In the genomic region with DNA sequence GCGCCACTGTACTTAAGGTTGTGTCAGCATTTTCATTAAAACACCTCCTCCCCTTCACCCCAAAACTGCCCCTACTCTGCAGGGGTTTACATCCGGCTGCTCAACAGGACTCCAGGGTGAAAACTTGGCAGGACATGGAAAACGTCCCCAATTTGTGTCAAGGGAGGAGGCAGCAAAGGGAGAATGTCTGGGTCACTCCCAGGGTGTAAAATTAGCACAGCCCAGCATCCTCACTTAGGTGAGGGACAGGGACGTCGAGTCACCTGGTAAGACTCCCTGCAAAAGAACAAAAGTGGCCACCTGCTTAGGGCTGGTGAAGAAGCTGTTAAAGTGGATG, we compare ENCODE assay signal across 11 cellular contexts.
DNase-seq lines count a peak whose midpoint lies in the region; ATAC-seq, FAIRE-seq and TF ChIP-seq lines count a peak whose summit lies in the region.
"Had no signal": no experiment of that assay in that cellular context is flagged by ENCODE, and none has a peak within 500 bp of the region (broad histone marks: within the 10 kb centered on the region; RNA-seq: fewer than 3 reads in every experiment).

No MANE protein-coding gene starts in this region.

- H3K79me2 ChIP-seq in astrocyte (ENCODE audit: insufficient read depth, low read length): peaks cover 86% of the 10 kb centered on the region

- ATAC-seq in psoas muscle (no peak), HG02610 (IDR thresholded peaks at IDR 0.05; ENCODE audit: unreplicated experiment) (no peak), GM19324 (IDR thresholded peaks at IDR 0.05; ENCODE audit: low FRiP score, unreplicated experiment) (no peak)

- no peak overlapping the region for H3K4me3 Mint-ChIP-seq in astrocyte (ENCODE audit: unreplicated experiment)

- H3K9me3 Mint-ChIP-seq in astrocyte (ENCODE audit: unreplicated experiment): no peaks in the 10 kb centered on the region

- H2AFZ ChIP-seq in astrocyte (ENCODE audit: low read depth, low read length): no peak overlapping the region

- TF ChIP-seq POLR2A in uterus (IDR thresholded peaks at IDR 0.05): no peak

- no peaks in the 10 kb centered on the region for H3K9me3 ChIP-seq in right atrium auricular region
- H3K9me3 ChIP-seq in astrocyte (ENCODE audit: insufficient read depth, low read depth, low read length): no peaks in the 10 kb centered on the region
- H3K9me3 ChIP-seq in muscle layer of colon (ENCODE audit: low read length): no peaks in the 10 kb centered on the region
- no peaks in the 10 kb centered on the region for H3K9me3 ChIP-seq in uterus
- H3K9me3 ChIP-seq in psoas muscle: no peaks in the 10 kb centered on the region

- intact Hi-C loops in cardiac septum (cut with DNase I) (no loop called here), uterus (cut with DNase I; ENCODE audit: low total_unique reads) (no loop called here), psoas muscle (cut with DNase I) (no loop called here)

- H3K9ac ChIP-seq in astrocyte (ENCODE audit: low read length) (peak overlapping the region; percentile 71), muscle layer of colon (ENCODE audit: low read length) (no peak overlapping the region)

- H3K4me1 Mint-ChIP-seq in astrocyte (ENCODE audit: low read depth, unreplicated experiment): peaks cover 64% of the 10 kb centered on the region

- H3K27ac Mint-ChIP-seq in astrocyte (ENCODE audit: unreplicated experiment): peak overlapping the region; percentile 83

- H3K27me3 ChIP-seq in right atrium auricular region (no peaks in the 10 kb centered on the region), astrocyte (ENCODE audit: insufficient read depth, low read length) (no peaks in the 10 kb centered on the region), muscle layer of colon (ENCODE audit: control insufficient read depth in 1 of 2, insufficient read depth in 2 of 2, low read length in 2 of 2) (no peaks in the 10 kb centered on the region), uterus (no peaks in the 10 kb centered on the region), psoas muscle (ENCODE audit: insufficient read depth in 3 of 3, low read length in 2 of 3) (no peaks in the 10 kb centered on the region)

- no peaks in the 10 kb centered on the region for H3K27me3 Mint-ChIP-seq in astrocyte (ENCODE audit: low read depth, unreplicated experiment)
- H3K27me3 Mint-ChIP-seq: progenitor cell of endocrine pancreas had no signal

- H3K4me2 ChIP-seq in astrocyte (ENCODE audit: low read length): peak overlapping the region; percentile 61

- peaks cover 35% of the 10 kb centered on the region for H4K20me1 ChIP-seq in astrocyte (ENCODE audit: insufficient read depth, low read length)

- no peak for DNase-seq in right atrium auricular region (ENCODE audit: low spot score)
- no peak for DNase-seq in cardiac septum (ENCODE audit: low spot score)
- no peak for DNase-seq in astrocyte (ENCODE audit: low read depth)
- DNase-seq in uterus: no peak
- no peak for DNase-seq in psoas muscle
- DNase-seq: NCI-H526 treated with DMSO at 0.1 percent for 48 hours had no signal

- H3K27ac ChIP-seq in right atrium auricular region: peak overlapping the region; percentile 19 to 22
- peak overlapping the region; percentile 87 for H3K27ac ChIP-seq in astrocyte (ENCODE audit: low read depth, low read length)
- H3K27ac ChIP-seq in muscle layer of colon (ENCODE audit: low read depth, low read length): peak overlapping the region; percentile 45
- H3K27ac ChIP-seq in uterus: peak overlapping the region; percentile 74 to 80
- no peak overlapping the region for H3K27ac ChIP-seq in psoas muscle

- peaks cover 23% of the 10 kb centered on the region for H3K36me3 Mint-ChIP-seq in astrocyte (ENCODE audit: low read depth, unreplicated experiment)

- FAIRE-seq in astrocyte (lab: Jason Lieb, UNC): no peak
- FAIRE-seq: GM12892 had no signal

- H3K4me3 ChIP-seq in right atrium auricular region: no peak overlapping the region
- H3K4me3 ChIP-seq in astrocyte (ENCODE audit: insufficient read depth, low read depth, low read length): no peak overlapping the region
- no peak overlapping the region for H3K4me3 ChIP-seq in muscle layer of colon (ENCODE audit: low read depth in 1 of 2, low read length in 2 of 2)
- no peak overlapping the region for H3K4me3 ChIP-seq in uterus
- no peak overlapping the region for H3K4me3 ChIP-seq in psoas muscle

- TF ChIP-seq CTCF in right atrium auricular region (IDR thresholded peaks at IDR 0.05) (no peak), astrocyte (IDR thresholded peaks at IDR 0.05; ENCODE audit: insufficient read depth, low read depth, low read length) (no peak), uterus (IDR thresholded peaks at IDR 0.05) (no peak), psoas muscle (IDR thresholded peaks at IDR 0.05) (no peak)

- H3K36me3 ChIP-seq in right atrium auricular region (peaks cover 24% of the 10 kb centered on the region), astrocyte (ENCODE audit: insufficient read depth, low read length) (peaks cover 33% of the 10 kb centered on the region), muscle layer of colon (ENCODE audit: insufficient read depth, low read length) (peaks cover 21% of the 10 kb centered on the region), uterus (no peaks in the 10 kb centered on the region), psoas muscle (ENCODE audit: insufficient read depth in 1 of 2, low read depth in 1 of 2) (peaks cover 0 to 36% of the 10 kb centered on the region in 2 donors)

- H3K4me1 ChIP-seq in right atrium auricular region (peaks cover 0 to 94% of the 10 kb centered on the region in 2 donors), astrocyte (ENCODE audit: insufficient read depth, low read length) (peaks cover 55% of the 10 kb centered on the region), muscle layer of colon (ENCODE audit: insufficient read depth, low read length) (peaks cover 99% of the 10 kb centered on the region), uterus (peaks cover 40 to 44% of the 10 kb centered on the region in 2 donors), psoas muscle (peaks cover 33% of the 10 kb centered on the region)

- 63 to 68% (median 63%) methylated on average over 5 of the region's 5 CpGs for WGBS in psoas muscle, 3 donors
